14 cellular contexts compared by ENCODE assay signal in genomic region chr7:139023076-139023475, GRCh38. TPM values are rescaled to one million over a fixed set of nuclear protein-coding genes. Genes with fewer than 3 reads are reported as not detected.
"Had no signal": no experiment of that assay in that cellular context is flagged by ENCODE, and none has a peak within 500 bp of the region (broad histone marks: within the 10 kb centered on the region; RNA-seq: fewer than 3 reads in every experiment).

No MANE protein-coding gene starts in this region.

- ATAC-seq: activated T-cell treated with anti-CD3 and anti-CD28 coated beads, Interleukin-2, amount 50 U/mL, for 72 hours; lower lobe of right lung; naive thymus-derived CD8-positive, alpha-beta T cell; stimulated activated naive CD8-positive, alpha-beta T cell treated with anti-CD3 and anti-CD28 coated beads, Interleukin-15, Interleukin-2, amounts not matched to agents 100 U/mL and 50 U/mL, for 24 hours; upper lobe of right lung had no signal

- H3K9me3 ChIP-seq: ascending aorta, lower lobe of right lung, prostate gland, sigmoid colon, upper lobe of right lung had no signal

- H3K27ac ChIP-seq: ascending aorta, coronary artery, lower lobe of right lung, prostate gland, sigmoid colon, upper lobe of right lung had no signal

- H3K36me3 ChIP-seq: prostate gland had no signal

- H3K4me3 ChIP-seq: ascending aorta, coronary artery, lower lobe of right lung, prostate gland, sigmoid colon, upper lobe of right lung had no signal

- H3K27me3 ChIP-seq: ascending aorta, sigmoid colon, upper lobe of right lung had no signal

- DNase-seq: activated CD4-positive, alpha-beta memory T cell treated with anti-CD3 and anti-CD28 coated beads for 36 hours; activated naive CD8-positive, alpha-beta T cell treated with anti-CD3 and anti-CD28 coated beads, Interleukin-2, amount 10 ng/mL, durations not matched to agents 7 days and 5 days; activated T-cell treated with anti-CD3 and anti-CD28 coated beads, Interleukin-2, amount 50 U/mL, for 72 hours; effector CD4-positive, alpha-beta T cell; hypothalamus; lower lobe of right lung; naive thymus-derived CD8-positive, alpha-beta T cell; sigmoid colon; stimulated activated CD4-positive, alpha-beta T cell treated with anti-CD3 and anti-CD28 coated beads, Interleukin-2, amount 100 ng/mL, for 48 hours; stimulated activated naive CD8-positive, alpha-beta T cell treated with anti-CD3 and anti-CD28 coated beads, Interleukin-15, Interleukin-2, amounts not matched to agents 100 U/mL and 50 U/mL, for 24 hours; upper lobe of right lung had no signal

- H3K4me1 ChIP-seq: ascending aorta, lower lobe of right lung, prostate gland, sigmoid colon, upper lobe of right lung had no signal

RNA-seq across cellular contexts. Expression of gene KIAA1549, which starts 41.9 kb away (rescaled TPM):
- polyA plus RNA-seq: naive thymus-derived CD8-positive, alpha-beta T cell had no signal
